1 cellular context compared by ENCODE assay signal in the genomic region with DNA sequence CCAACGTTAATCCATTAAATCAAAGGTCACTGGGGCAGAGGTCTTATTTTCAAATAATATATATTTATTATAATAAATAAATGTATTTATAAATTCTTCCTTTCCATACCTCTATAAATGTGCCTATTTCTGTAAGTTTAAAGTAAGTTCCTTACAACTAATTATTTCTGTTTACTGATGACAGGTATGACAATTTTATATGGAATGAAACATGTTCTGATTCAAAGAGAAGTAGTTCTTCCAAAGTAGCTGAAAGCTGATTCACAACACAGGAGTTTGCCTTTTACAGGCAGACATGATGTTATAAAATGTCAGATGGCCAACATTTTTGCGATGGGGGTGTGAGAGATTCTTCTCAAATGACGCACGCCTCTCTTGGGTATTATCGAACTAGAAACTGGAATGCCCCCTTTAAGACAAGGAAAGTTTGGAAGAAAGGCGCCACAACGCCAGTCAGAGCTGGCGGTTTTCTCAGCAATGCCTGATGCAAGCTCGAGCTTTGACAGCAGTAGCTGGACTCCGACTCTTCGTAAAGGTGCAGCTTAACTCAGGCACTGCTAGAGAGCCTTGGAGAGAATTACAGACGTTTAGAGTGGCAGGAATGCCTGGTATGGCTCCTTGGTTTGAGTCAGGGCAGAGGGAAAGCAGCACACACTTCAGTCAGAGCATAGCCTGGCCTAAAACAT.
TF ChIP-seq lines count a peak whose summit lies in the region.

No MANE protein-coding gene starts in this region.

TF ChIP-seq in K562, 482 proteins besides CTCF, POLR2A, EP300 and RAD21:
- TF ChIP-seq, protein P1, sequence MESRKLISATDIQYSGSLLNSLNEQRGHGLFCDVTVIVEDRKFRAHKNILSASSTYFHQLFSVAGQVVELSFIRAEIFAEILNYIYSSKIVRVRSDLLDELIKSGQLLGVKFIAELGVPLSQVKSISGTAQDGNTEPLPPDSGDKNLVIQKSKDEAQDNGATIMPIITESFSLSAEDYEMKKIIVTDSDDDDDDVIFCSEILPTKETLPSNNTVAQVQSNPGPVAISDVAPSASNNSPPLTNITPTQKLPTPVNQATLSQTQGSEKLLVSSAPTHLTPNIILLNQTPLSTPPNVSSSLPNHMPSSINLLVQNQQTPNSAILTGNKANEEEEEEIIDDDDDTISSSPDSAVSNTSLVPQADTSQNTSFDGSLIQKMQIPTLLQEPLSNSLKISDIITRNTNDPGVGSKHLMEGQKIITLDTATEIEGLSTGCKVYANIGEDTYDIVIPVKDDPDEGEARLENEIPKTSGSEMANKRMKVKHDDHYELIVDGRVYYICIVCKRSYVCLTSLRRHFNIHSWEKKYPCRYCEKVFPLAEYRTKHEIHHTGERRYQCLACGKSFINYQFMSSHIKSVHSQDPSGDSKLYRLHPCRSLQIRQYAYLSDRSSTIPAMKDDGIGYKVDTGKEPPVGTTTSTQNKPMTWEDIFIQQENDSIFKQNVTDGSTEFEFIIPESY (CRISPR knock-in tag; IDR thresholded peaks at IDR 0.05) = peak; percentile 54
- no peak for TF ChIP-seq TCF3 (CRISPR knock-in tag; IDR thresholded peaks at IDR 0.05)
TF ChIP-seq in K562: peak in this region for 1.
